ENCODE assay signal across 29 cellular contexts in genomic region chr20:12044969-12045368, GRCh38.
"Had no signal": no experiment of that assay in that cellular context is flagged by ENCODE, and none has a peak within 500 bp of the region (broad histone marks: within the 10 kb centered on the region; RNA-seq: fewer than 3 reads in every experiment).

No MANE protein-coding gene starts in this region.

- H3K4me3 Mint-ChIP-seq: stimulated activated effector memory CD8-positive, alpha-beta T cell treated with anti-CD3 and anti-CD28 coated beads, Interleukin-12 subunit alpha, Interleukin-12 subunit beta, amount 100 ng/mL, for 72 hours; stimulated activated memory B cell treated with anti-CD40 and anti-IgM and Interleukin-4, amounts not matched to agents 10 μg/mL and 1 μg/mL and 100 μg/mL, for 72 hours; stimulated activated naive B cell treated with anti-CD40 and anti-IgM and Interleukin-4, amounts not matched to agents 10 μg/mL and 1 μg/mL and 100 μg/mL, for 72 hours; stimulated activated naive CD8-positive, alpha-beta T cell treated with anti-CD3 and anti-CD28 coated beads, Interleukin-15, amount 100 ng/mL, for 72 hours; stimulated activated naive CD8-positive, alpha-beta T cell treated with anti-CD3 and anti-CD28 coated beads, Interleukin-15, Interleukin-2, amounts not matched to agents 100 ng/mL and 50 ng/mL, for 24 hours; type B pancreatic cell had no signal

- FAIRE-seq: urothelium cell line had no signal

- H3K4me1 Mint-ChIP-seq: stimulated activated effector memory CD8-positive, alpha-beta T cell treated with anti-CD3 and anti-CD28 coated beads, Interleukin-12 subunit alpha, Interleukin-12 subunit beta, amount 100 ng/mL, for 72 hours; stimulated activated memory B cell treated with anti-CD40 and anti-IgM and Interleukin-4, amounts not matched to agents 10 μg/mL and 1 μg/mL and 100 μg/mL, for 72 hours; stimulated activated naive CD8-positive, alpha-beta T cell treated with anti-CD3 and anti-CD28 coated beads, Interleukin-15, amount 100 ng/mL, for 72 hours had no signal

- H3K36me3 ChIP-seq: stomach, suprapubic skin, thoracic aorta, thyroid gland, tibial artery, tibial nerve, transverse colon, upper lobe of left lung, upper lobe of right lung, uterus, vagina had no signal

- H3K27ac Mint-ChIP-seq: stimulated activated effector memory CD8-positive, alpha-beta T cell treated with anti-CD3 and anti-CD28 coated beads, Interleukin-12 subunit alpha, Interleukin-12 subunit beta, amount 100 ng/mL, for 72 hours; stimulated activated memory B cell treated with anti-CD40 and anti-IgM and Interleukin-4, amounts not matched to agents 10 μg/mL and 1 μg/mL and 100 μg/mL, for 72 hours; stimulated activated naive B cell treated with anti-CD40 and anti-IgM and Interleukin-4, amounts not matched to agents 10 μg/mL and 1 μg/mL and 100 μg/mL, for 72 hours; stimulated activated naive CD8-positive, alpha-beta T cell treated with anti-CD3 and anti-CD28 coated beads, Interleukin-15, amount 100 ng/mL, for 72 hours; stimulated activated naive CD8-positive, alpha-beta T cell treated with anti-CD3 and anti-CD28 coated beads, Interleukin-15, Interleukin-2, amounts not matched to agents 100 ng/mL and 50 ng/mL, for 24 hours; type B pancreatic cell had no signal

- H3K27me3 ChIP-seq: stomach, suprapubic skin, testis, thyroid gland, tibial artery, tibial nerve, transverse colon, upper lobe of left lung, upper lobe of right lung, uterus, vagina had no signal

- DNase-seq: stimulated activated CD4-positive, alpha-beta T cell treated with anti-CD3 and anti-CD28 coated beads, Interleukin-2, amount 100 ng/mL, for 48 hours; stimulated activated CD4-positive, alpha-beta T cell treated with anti-CD3 and anti-CD28 coated beads, Interleukin-4, amount 100 ng/mL, for 1 hour; stimulated activated CD4-positive, alpha-beta T cell treated with anti-CD3 and anti-CD28 coated beads, Interleukin-4, amount 100 ng/mL, for 24 hours; stimulated activated CD4-positive, alpha-beta T cell treated with anti-CD3 and anti-CD28 coated beads, Interleukin-4, amount 100 ng/mL, for 4 hours; stimulated activated CD8-positive, alpha-beta memory T cell treated with anti-CD3 and anti-CD28 coated beads, Interleukin-4, amount 100 ng/mL, for 48 hours; stimulated activated naive B cell treated with anti-CD40 and anti-IgM and Interleukin-4, amounts not matched to agents 10 μg/mL and 1 μg/mL and 100 μg/mL, for 72 hours; stimulated activated naive CD4-positive, alpha-beta T cell; stimulated activated naive CD4-positive, alpha-beta T cell treated with Interleukin-2 at 50 U/mL for 16 hours; stimulated activated naive CD8-positive, alpha-beta T cell treated with anti-CD3 and anti-CD28 coated beads, Interleukin-15, amount 100 ng/mL, for 72 hours; stimulated activated naive CD8-positive, alpha-beta T cell treated with anti-CD3 and anti-CD28 coated beads, Interleukin-15, Interleukin-2, amounts not matched to agents 100 U/mL and 50 U/mL, for 24 hours; stomach; substantia nigra; testis; thyroid gland; tibial artery; transverse colon; trophoblast cell; upper lobe of left lung; upper lobe of right lung; uterus had no signal

- ATAC-seq: stimulated activated effector memory CD8-positive, alpha-beta T cell treated with anti-CD3 and anti-CD28 coated beads, Interleukin-12 subunit alpha, Interleukin-12 subunit beta, amount 100 ng/mL, for 72 hours; stimulated activated memory B cell treated with anti-CD40 and anti-IgM and Interleukin-4, amounts not matched to agents 10 μg/mL and 1 μg/mL and 100 μg/mL, for 72 hours; stimulated activated naive B cell treated with anti-CD40 and anti-IgM and Interleukin-4, amounts not matched to agents 10 μg/mL and 1 μg/mL and 100 μg/mL, for 72 hours; stimulated activated naive CD8-positive, alpha-beta T cell treated with anti-CD3 and anti-CD28 coated beads, Interleukin-15, amount 100 ng/mL, for 72 hours; stimulated activated naive CD8-positive, alpha-beta T cell treated with anti-CD3 and anti-CD28 coated beads, Interleukin-15, Interleukin-2, amounts not matched to agents 100 U/mL and 50 U/mL, for 24 hours; upper lobe of right lung had no signal

- H3K36me3 Mint-ChIP-seq: stimulated activated effector memory CD8-positive, alpha-beta T cell treated with anti-CD3 and anti-CD28 coated beads, Interleukin-12 subunit alpha, Interleukin-12 subunit beta, amount 100 ng/mL, for 72 hours; stimulated activated memory B cell treated with anti-CD40 and anti-IgM and Interleukin-4, amounts not matched to agents 10 μg/mL and 1 μg/mL and 100 μg/mL, for 72 hours; stimulated activated naive B cell treated with anti-CD40 and anti-IgM and Interleukin-4, amounts not matched to agents 10 μg/mL and 1 μg/mL and 100 μg/mL, for 72 hours; type B pancreatic cell had no signal

- H3K9me3 Mint-ChIP-seq: type B pancreatic cell had no signal

- H3K9me3 ChIP-seq: stomach, suprapubic skin, testis, thoracic aorta, thyroid gland, tibial artery, tibial nerve, transverse colon, upper lobe of left lung, upper lobe of right lung, uterus, vagina had no signal

- H3K4me1 ChIP-seq: suprapubic skin, testis, thyroid gland, tibial artery, tibial nerve, transverse colon, upper lobe of left lung, upper lobe of right lung, uterus, vagina had no signal

- H3K27me3 Mint-ChIP-seq: stimulated activated memory B cell treated with anti-CD40 and anti-IgM and Interleukin-4, amounts not matched to agents 10 μg/mL and 1 μg/mL and 100 μg/mL, for 72 hours; stimulated activated naive B cell treated with anti-CD40 and anti-IgM and Interleukin-4, amounts not matched to agents 10 μg/mL and 1 μg/mL and 100 μg/mL, for 72 hours; stimulated activated naive CD8-positive, alpha-beta T cell treated with anti-CD3 and anti-CD28 coated beads, Interleukin-15, amount 100 ng/mL, for 72 hours; stimulated activated naive CD8-positive, alpha-beta T cell treated with anti-CD3 and anti-CD28 coated beads, Interleukin-15, Interleukin-2, amounts not matched to agents 100 ng/mL and 50 ng/mL, for 24 hours; type B pancreatic cell had no signal

- H3K4me3 ChIP-seq: stomach, suprapubic skin, testis, thoracic aorta, thyroid gland, tibial artery, tibial nerve, transverse colon, upper lobe of left lung, upper lobe of right lung, uterus, vagina had no signal

- H3K27ac ChIP-seq: stomach, suprapubic skin, testis, thoracic aorta, thyroid gland, tibial artery, tibial nerve, transverse colon, upper lobe of left lung, upper lobe of right lung, uterus, vagina had no signal
